ENCODE assay signal across 11 cellular contexts in the genomic region with DNA sequence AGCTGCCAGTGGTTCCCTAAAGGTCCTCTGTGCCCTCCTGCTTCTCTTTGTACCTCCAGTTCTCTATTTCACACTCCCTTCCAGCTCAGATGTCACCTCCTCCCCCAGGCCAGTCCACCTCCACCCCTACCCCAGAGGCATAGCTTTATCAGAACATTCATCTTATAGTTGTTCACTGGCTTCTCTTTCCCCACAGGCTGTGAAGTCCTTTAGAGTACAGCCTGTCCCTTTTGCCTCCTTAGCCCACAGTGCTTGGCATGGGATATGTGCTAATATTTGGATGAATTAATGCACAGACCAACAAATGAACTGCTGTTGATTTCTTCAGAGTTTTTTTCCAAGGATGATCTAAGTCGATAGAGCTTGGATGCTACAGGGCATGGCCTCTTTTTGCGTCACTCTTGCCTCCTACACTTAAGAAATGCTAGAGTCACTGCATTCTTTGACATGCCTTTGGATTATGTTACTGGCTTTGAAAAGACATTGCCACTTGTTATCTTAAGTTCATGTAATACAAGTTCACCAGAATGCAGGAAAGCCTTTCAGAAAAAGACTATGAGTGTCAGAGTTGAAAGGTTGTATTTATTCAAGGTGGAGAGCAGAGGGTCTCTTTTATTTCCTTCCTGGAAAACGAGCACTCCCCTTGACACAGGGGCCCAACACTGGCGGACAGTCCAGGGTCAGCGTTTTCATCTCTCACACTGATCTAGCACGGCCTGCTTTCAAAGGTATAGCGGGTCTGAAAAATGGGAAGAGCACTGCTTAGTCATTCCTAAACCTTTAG.
DNase-seq lines count a peak whose midpoint lies in the region; ATAC-seq and TF ChIP-seq lines count a peak whose summit lies in the region.
"Had no signal": no experiment of that assay in that cellular context is flagged by ENCODE, and none has a peak within 500 bp of the region (broad histone marks: within the 10 kb centered on the region; RNA-seq: fewer than 3 reads in every experiment).

No MANE protein-coding gene starts in this region.

- no peak for TF ChIP-seq CTCF in ascending aorta (IDR thresholded peaks at IDR 0.05)

- H3K9ac ChIP-seq in Karpas-422 (ENCODE audit: low read length), result no peak overlapping the region

- no peak for DNase-seq in stimulated activated naive CD8-positive, alpha-beta T cell treated with anti-CD3 and anti-CD28 coated beads, Interleukin-15, Interleukin-2, amounts not matched to agents 100 U/mL and 50 U/mL, for 24 hours
- no peak for DNase-seq in ascending aorta (ENCODE audit: low spot score in 2 of 2)
- DNase-seq in left kidney (ENCODE audit: low read depth, low spot score), result peak; percentile 93
- no peak for DNase-seq in aorta
- DNase-seq in Karpas-422, result no peak
- DNase-seq: NCI-H446 treated with DMSO at 0.1 percent for 48 hours, pancreas had no signal

- no peak overlapping the region for H2AFZ ChIP-seq in Karpas-422 (ENCODE audit: low read length)

- peak overlapping the region; percentile 70 for H3K27ac Mint-ChIP-seq in stimulated activated naive CD8-positive, alpha-beta T cell treated with anti-CD3 and anti-CD28 coated beads, Interleukin-15, Interleukin-2, amounts not matched to agents 100 ng/mL and 50 ng/mL, for 24 hours

- no peaks in the 10 kb centered on the region for H3K79me2 ChIP-seq in Karpas-422 (ENCODE audit: low read length)

- no peaks in the 10 kb centered on the region for H3K9me3 Mint-ChIP-seq in stimulated activated naive CD8-positive, alpha-beta T cell treated with anti-CD3 and anti-CD28 coated beads, Interleukin-15, Interleukin-2, amounts not matched to agents 100 ng/mL and 50 ng/mL, for 24 hours

- H3K36me3 ChIP-seq in ascending aorta (peaks cover 11 to 31% of the 10 kb centered on the region in 2 donors), aorta (ENCODE audit: control insufficient read depth in 1 of 2, insufficient read depth in 2 of 2, low read length in 1 of 2) (no peaks in the 10 kb centered on the region), Karpas-422 (ENCODE audit: insufficient read depth, low read length) (peaks cover 61% of the 10 kb centered on the region)
- H3K36me3 ChIP-seq: pancreas had no signal

- H3K27me3 ChIP-seq in ascending aorta (no peaks in the 10 kb centered on the region), aorta (ENCODE audit: control insufficient read depth in 1 of 2, insufficient read depth in 2 of 2, low read length in 1 of 2) (no peaks in the 10 kb centered on the region), Karpas-422 (ENCODE audit: low read length) (no peaks in the 10 kb centered on the region)
- H3K27me3 ChIP-seq: BLaER1 treated with 17β-estradiol and CSF1 and Interleukin-3, amounts not matched to agents 10 nM and 100 nM; pancreas had no signal

- peaks cover 61% of the 10 kb centered on the region for H3K36me3 Mint-ChIP-seq in stimulated activated naive CD8-positive, alpha-beta T cell treated with anti-CD3 and anti-CD28 coated beads, Interleukin-15, Interleukin-2, amounts not matched to agents 100 ng/mL and 50 ng/mL, for 24 hours (ENCODE audit: low read depth)

- H3K4me1 ChIP-seq in ascending aorta, result no peaks in the 10 kb centered on the region
- no peaks in the 10 kb centered on the region for H3K4me1 ChIP-seq in aorta (ENCODE audit: control insufficient read depth in 1 of 2, insufficient read depth in 2 of 2, low read length in 2 of 2)
- H3K4me1 ChIP-seq in Karpas-422 (ENCODE audit: low read length), result no peaks in the 10 kb centered on the region

- no peak overlapping the region for H3K4me3 Mint-ChIP-seq in stimulated activated naive CD8-positive, alpha-beta T cell treated with anti-CD3 and anti-CD28 coated beads, Interleukin-15, Interleukin-2, amounts not matched to agents 100 ng/mL and 50 ng/mL, for 24 hours

- H4K20me1 ChIP-seq in Karpas-422 (ENCODE audit: insufficient read depth, low read depth, low read length), result no peaks in the 10 kb centered on the region
- H4K20me1 ChIP-seq: BLaER1 treated with 17β-estradiol and CSF1 and Interleukin-3, amounts not matched to agents 10 nM and 100 nM had no signal

- ATAC-seq in stimulated activated naive CD8-positive, alpha-beta T cell treated with anti-CD3 and anti-CD28 coated beads, Interleukin-15, Interleukin-2, amounts not matched to agents 100 U/mL and 50 U/mL, for 24 hours, result no peak
- ATAC-seq in aorta (ENCODE audit: low FRiP score), result peak; percentile 70
- no peak for ATAC-seq in GM18519 (IDR thresholded peaks at IDR 0.05; ENCODE audit: low FRiP score, unreplicated experiment)
- ATAC-seq in HG03175 (IDR thresholded peaks at IDR 0.05; ENCODE audit: unreplicated experiment), result no peak

- intact Hi-C loops in ascending aorta (cut with DNase I) (no loop called here), aorta (cut with DNase I) (no loop called here)

- H3K27me3 Mint-ChIP-seq in stimulated activated naive CD8-positive, alpha-beta T cell treated with anti-CD3 and anti-CD28 coated beads, Interleukin-15, Interleukin-2, amounts not matched to agents 100 ng/mL and 50 ng/mL, for 24 hours, result no peaks in the 10 kb centered on the region

- H3K4me1 Mint-ChIP-seq in stimulated activated naive CD8-positive, alpha-beta T cell treated with anti-CD3 and anti-CD28 coated beads, Interleukin-15, Interleukin-2, amounts not matched to agents 100 ng/mL and 50 ng/mL, for 24 hours (ENCODE audit: low read depth), result peaks cover 49% of the 10 kb centered on the region

- H3K4me3 ChIP-seq in ascending aorta (no peak overlapping the region), aorta (ENCODE audit: low read length in 2 of 2) (no peak overlapping the region), Karpas-422 (ENCODE audit: low read length) (no peak overlapping the region)
- H3K4me3 ChIP-seq: BLaER1 treated with 17β-estradiol and CSF1 and Interleukin-3, amounts not matched to agents 10 nM and 100 nM; pancreas had no signal

- WGBS in aorta, 2 donors, result 71 to 78% methylated on average over 7 of the region's 7 CpGs

- no peak overlapping the region for H3K4me2 ChIP-seq in Karpas-422 (ENCODE audit: low read depth, low read length, poor library complexity, severe bottlenecking)
- H3K4me2 ChIP-seq: BLaER1 treated with 17β-estradiol and CSF1 and Interleukin-3, amounts not matched to agents 10 nM and 100 nM had no signal

- no peaks in the 10 kb centered on the region for H3K9me2 ChIP-seq in Karpas-422 (replicated peaks; ENCODE audit: insufficient read depth, low read length)

- H3K27ac ChIP-seq in ascending aorta, result peak overlapping the region; percentile 11 to 30
- no peak overlapping the region for H3K27ac ChIP-seq in aorta (ENCODE audit: low read depth in 1 of 2, low read length in 2 of 2)
- H3K27ac ChIP-seq in Karpas-422 (ENCODE audit: low read length), result no peak overlapping the region
- H3K27ac ChIP-seq: pancreas had no signal

- H3K9me3 ChIP-seq in ascending aorta (no peaks in the 10 kb centered on the region), aorta (ENCODE audit: control insufficient read depth, low read length) (no peaks in the 10 kb centered on the region), Karpas-422 (ENCODE audit: low read length) (no peaks in the 10 kb centered on the region)
- H3K9me3 ChIP-seq: pancreas had no signal

Comparison
In these comparisons a context has a peak if more than half of its experiments do, and no peak if none do; other contexts are left out.
1. H3K27ac ChIP-seq: peak in ascending aorta (2 of 2); none in aorta (0 of 2) and Karpas-422 (single experiment).